Comparison of ENCODE assay signal across 19 cellular contexts in the genomic region with DNA sequence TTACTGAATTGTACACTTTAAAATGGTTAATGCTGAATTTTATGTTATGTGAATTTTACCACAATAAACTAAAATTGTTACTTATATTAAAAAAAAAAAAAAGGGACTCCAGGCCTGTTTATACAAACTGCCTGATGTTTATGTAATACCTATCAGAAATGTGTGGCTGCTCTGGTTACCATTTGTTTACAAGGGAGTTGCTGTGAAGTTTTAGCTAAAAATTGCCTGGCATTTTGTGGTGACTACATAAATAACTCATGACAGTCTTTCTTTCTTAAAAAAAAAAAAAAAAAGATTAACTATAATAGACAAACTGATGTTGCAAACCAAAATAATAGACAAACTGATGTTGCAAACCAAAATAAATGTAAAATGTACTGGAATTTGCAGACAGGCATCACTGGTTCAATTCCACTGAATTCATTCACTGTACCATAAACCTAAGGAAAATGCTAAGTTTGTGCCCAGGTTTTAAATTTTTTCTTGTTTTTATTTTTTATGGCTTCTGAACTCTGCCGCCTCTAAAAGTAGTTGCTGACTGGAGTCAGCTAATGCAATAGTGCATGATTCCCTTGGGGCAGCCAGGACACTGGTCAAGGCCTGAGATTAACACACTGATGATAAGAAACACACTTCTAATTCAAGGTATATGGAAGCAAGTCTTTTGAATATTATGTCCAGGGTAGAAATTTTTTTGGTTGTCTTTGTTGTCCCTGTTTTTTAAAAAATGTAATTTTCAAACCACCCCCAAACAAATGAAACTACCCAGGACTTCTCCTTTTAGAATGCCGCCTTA.
A peak's percentile ranks its signal among the peaks of the same experiment; 100 is the strongest.
DNase-seq lines count a peak whose midpoint lies in the region; TF ChIP-seq lines count a peak whose summit lies in the region.
"Had no signal": no experiment of that assay in that cellular context is flagged by ENCODE, and none has a peak within 500 bp of the region (broad histone marks: within the 10 kb centered on the region; RNA-seq: fewer than 3 reads in every experiment).

No MANE protein-coding gene starts in this region.

- CTCF ChIA-PET in PC-9 (lab: Charles Lee): no interaction called here

- no peaks in the 10 kb centered on the region for H3K4me1 ChIP-seq in PC-9 (replicated peaks; ENCODE audit: insufficient read depth)
- H3K4me1 ChIP-seq: prostate gland had no signal

- H3K27me3 ChIP-seq in PC-9 (ENCODE audit: insufficient read depth, low read depth): no peaks in the 10 kb centered on the region
- H3K27me3 ChIP-seq: cardiac muscle cell had no signal

- H3K27ac ChIP-seq in PC-9: no peak overlapping the region
- H3K27ac ChIP-seq: cardiac muscle cell, prostate gland had no signal

- H3K4me3 Mint-ChIP-seq in HFFc6 (no peak overlapping the region), chondrocyte (ENCODE audit: unreplicated experiment) (no peak overlapping the region)
- H3K4me3 Mint-ChIP-seq: activated CD4-positive, alpha-beta memory T cell treated with anti-CD3 and anti-CD28 coated beads for 36 hours; natural killer cell treated with Interleukin-12 subunit alpha and Interleukin-12 subunit beta and Interleukin-15 and Interleukin-18, amount 100 ng/mL, for 72 hours; stimulated activated naive CD8-positive, alpha-beta T cell treated with anti-CD3 and anti-CD28 coated beads, Interleukin-15, amount 100 ng/mL, for 72 hours had no signal

- peaks cover 1% of the 10 kb centered on the region; the same call in 1 of the 2 replicates for H3K27me3 Mint-ChIP-seq in HFFc6 (ENCODE audit: insufficient read depth)
- no peaks in the 10 kb centered on the region for H3K27me3 Mint-ChIP-seq in chondrocyte (ENCODE audit: low read depth)
- H3K27me3 Mint-ChIP-seq: activated CD4-positive, alpha-beta memory T cell treated with anti-CD3 and anti-CD28 coated beads for 36 hours; natural killer cell treated with Interleukin-12 subunit alpha and Interleukin-12 subunit beta and Interleukin-15 and Interleukin-18, amount 100 ng/mL, for 72 hours; stimulated activated naive CD8-positive, alpha-beta T cell treated with anti-CD3 and anti-CD28 coated beads, Interleukin-15, amount 100 ng/mL, for 72 hours had no signal

- H4K20me1 ChIP-seq in PC-9 (ENCODE audit: insufficient read depth): no peaks in the 10 kb centered on the region

- H3K4me3 ChIP-seq in PC-9: no peak overlapping the region
- H3K4me3 ChIP-seq: cardiac muscle cell, prostate gland had no signal

- no peak overlapping the region for H3K4me2 ChIP-seq in PC-9

- H3K36me3 ChIP-seq in PC-9 (ENCODE audit: low read depth): no peaks in the 10 kb centered on the region
- H3K36me3 ChIP-seq: cardiac muscle cell, prostate gland had no signal

- no peak overlapping the region for H2AFZ ChIP-seq in PC-9

- no peaks in the 10 kb centered on the region for H3F3A ChIP-seq in PC-9 (ENCODE audit: insufficient read depth, low read depth)

- H3K9me2 ChIP-seq in PC-9 (ENCODE audit: insufficient read depth): no peaks in the 10 kb centered on the region

- BruUV-seq in PC-9 (replicated peaks; lab: Mats Ljungman, UMichigan): no TSS peak

- intact Hi-C loops in PC-9 (cut with micrococcal nuclease; ENCODE audit: unreplicated experiment): no loop called here

- H3K27ac Mint-ChIP-seq in HFFc6: no peak overlapping the region
- H3K27ac Mint-ChIP-seq in chondrocyte (ENCODE audit: unreplicated experiment): peak overlapping the region; percentile 66
- H3K27ac Mint-ChIP-seq: activated CD4-positive, alpha-beta memory T cell treated with anti-CD3 and anti-CD28 coated beads for 36 hours; activated naive CD4-positive, alpha-beta T cell treated with anti-CD3 and anti-CD28 coated beads, Interleukin-2, amount 50 U/mL, for 72 hours; natural killer cell treated with Interleukin-12 subunit alpha and Interleukin-12 subunit beta and Interleukin-15 and Interleukin-18, amount 100 ng/mL, for 72 hours; stimulated activated naive CD8-positive, alpha-beta T cell treated with anti-CD3 and anti-CD28 coated beads, Interleukin-15, amount 100 ng/mL, for 72 hours had no signal

- DNase-seq in AG09319 (ENCODE audit: extremely low read depth, low read depth) (peak; percentile 83), HFFc6 (peak; percentile 28), chondrocyte (ENCODE audit: low spot score) (no peak), myocyte (ENCODE audit: low read depth) (peak; percentile 62), putamen (ENCODE audit: low spot score) (no peak), PC-9 (no peak), NCI-H2171 (lab: John Stamatoyannopoulos, UW) (no peak)
- DNase-seq in activated T-cell treated with anti-CD3 and anti-CD28 coated beads, Interleukin-2, amount 50 U/mL, for 1 hour: no peak
- DNase-seq: activated CD4-positive, alpha-beta memory T cell treated with anti-CD3 and anti-CD28 coated beads for 36 hours; activated T-cell treated with anti-CD3 and anti-CD28 coated beads, Interleukin-2, amount 50 U/mL, for 48 hours; effector CD8-positive, alpha-beta T cell; NCI-H2107; NCI-H82; stimulated activated CD4-positive, alpha-beta T cell treated with anti-CD3 and anti-CD28 coated beads, Interleukin-15, amount 100 ng/mL, for 24 hours; stimulated activated naive CD8-positive, alpha-beta T cell treated with anti-CD3 and anti-CD28 coated beads, Interleukin-15, amount 100 ng/mL, for 72 hours had no signal

- H3K9me3 Mint-ChIP-seq in HFFc6 (no peaks in the 10 kb centered on the region), chondrocyte (ENCODE audit: low read depth) (no peaks in the 10 kb centered on the region)
- H3K9me3 Mint-ChIP-seq: activated CD4-positive, alpha-beta memory T cell treated with anti-CD3 and anti-CD28 coated beads for 36 hours; activated naive CD4-positive, alpha-beta T cell treated with anti-CD3 and anti-CD28 coated beads, Interleukin-2, amount 50 U/mL, for 72 hours; natural killer cell treated with Interleukin-12 subunit alpha and Interleukin-12 subunit beta and Interleukin-15 and Interleukin-18, amount 100 ng/mL, for 72 hours; stimulated activated naive CD8-positive, alpha-beta T cell treated with anti-CD3 and anti-CD28 coated beads, Interleukin-15, amount 100 ng/mL, for 72 hours had no signal

- no peaks in the 10 kb centered on the region for H3K79me2 ChIP-seq in PC-9 (ENCODE audit: low read depth)

- H3K36me3 Mint-ChIP-seq in HFFc6 (ENCODE audit: low read depth) (no peaks in the 10 kb centered on the region), chondrocyte (ENCODE audit: low read depth) (no peaks in the 10 kb centered on the region)
- H3K36me3 Mint-ChIP-seq: activated CD4-positive, alpha-beta memory T cell treated with anti-CD3 and anti-CD28 coated beads for 36 hours; activated naive CD4-positive, alpha-beta T cell treated with anti-CD3 and anti-CD28 coated beads, Interleukin-2, amount 50 U/mL, for 72 hours; natural killer cell treated with Interleukin-12 subunit alpha and Interleukin-12 subunit beta and Interleukin-15 and Interleukin-18, amount 100 ng/mL, for 72 hours had no signal

- TF ChIP-seq CTCF in AG09319 (IDR thresholded peaks at IDR 0.05; ENCODE audit: low read depth, low read length) (no peak), HFFc6 (IDR thresholded peaks at IDR 0.05) (no peak), chondrocyte (IDR thresholded peaks at IDR 0.05) (no peak), PC-9 (conservative IDR thresholded peaks at IDR 0.05) (no peak)

- H3K9me3 ChIP-seq in PC-9 (ENCODE audit: insufficient read depth, low read depth): no peaks in the 10 kb centered on the region
- H3K9me3 ChIP-seq: prostate gland had no signal

- H3K4me1 Mint-ChIP-seq in HFFc6 (ENCODE audit: low read depth) (peaks cover 17% of the 10 kb centered on the region), chondrocyte (ENCODE audit: low read depth) (peaks cover 27% of the 10 kb centered on the region)

- POLR2A ChIA-PET in PC-9 (lab: Charles Lee; ENCODE audit: unreplicated experiment): no interaction called here

Comparison
In these comparisons a context has a peak if more than half of its experiments do, and no peak if none do; other contexts are left out.
1. DNase-seq: peak in AG09319 (single experiment), HFFc6 (single experiment) and myocyte (single experiment); none in chondrocyte (single experiment), activated T-cell treated with anti-CD3 and anti-CD28 coated beads, Interleukin-2, amount 50 U/mL, for 1 hour (single experiment), putamen (single experiment), PC-9 (0 of 2) and NCI-H2171 (single experiment).